ENCODE assay signal across 8 cellular contexts in the genomic region with DNA sequence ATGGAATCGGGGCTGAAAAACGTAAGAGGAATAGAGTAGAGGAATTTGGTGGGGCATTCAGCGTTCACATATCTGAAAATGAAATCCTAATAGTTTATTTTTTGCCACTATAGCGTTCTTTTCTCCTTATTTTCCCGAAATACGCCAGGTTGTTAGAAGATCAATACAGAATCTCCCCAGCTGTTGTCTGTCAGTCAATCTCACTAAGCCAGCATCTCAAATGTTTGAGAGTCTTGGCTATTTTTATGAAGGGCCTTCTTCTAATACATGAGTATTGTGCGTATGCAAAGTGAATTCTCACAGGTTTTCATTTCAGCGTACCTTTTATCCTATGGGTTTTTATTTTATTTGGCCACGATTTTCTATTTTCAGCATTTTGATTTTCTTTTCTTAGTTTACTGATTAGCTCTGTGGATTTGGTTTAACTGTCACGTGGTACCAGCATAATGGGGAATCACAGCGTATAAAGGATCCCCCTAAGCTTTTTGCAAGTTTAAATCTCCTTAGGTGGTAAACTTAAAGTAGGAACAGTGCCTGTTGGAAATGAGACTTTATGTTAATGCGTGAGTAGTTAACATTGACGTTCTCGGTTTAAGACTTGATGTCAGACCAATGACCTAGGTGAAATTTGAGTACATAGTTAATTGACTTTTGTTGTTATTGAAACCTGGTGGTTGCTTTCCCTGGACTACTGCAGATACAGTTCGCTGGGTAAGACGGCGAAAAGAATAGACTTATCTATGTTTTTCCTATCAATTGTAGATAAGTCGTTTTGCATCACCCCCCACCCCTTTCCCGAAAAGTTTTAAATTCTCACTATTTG. TPM values are rescaled to one million over a fixed set of nuclear protein-coding genes. Genes with fewer than 3 reads are reported as not detected.
DNase-seq lines count a peak whose midpoint lies in the region; FAIRE-seq and TF ChIP-seq lines count a peak whose summit lies in the region.

No MANE protein-coding gene starts in this region.

- no peaks in the 10 kb centered on the region for H3K36me3 ChIP-seq in testis (ENCODE audit: low read depth, missing control alignments)

- WGBS in testis, 2 donors, result 8 to 10% methylated on average over 19 of the region's 19 CpGs

- H3K36me3 Mint-ChIP-seq in activated naive CD4-positive, alpha-beta T cell treated with anti-CD3 and anti-CD28 coated beads for 36 hours (ENCODE audit: low read depth), result peaks cover 26% of the 10 kb centered on the region
- H3K36me3 Mint-ChIP-seq in activated naive CD8-positive, alpha-beta T cell, result no peaks in the 10 kb centered on the region

- H3K27me3 Mint-ChIP-seq in activated naive CD4-positive, alpha-beta T cell treated with anti-CD3 and anti-CD28 coated beads for 36 hours (ENCODE audit: low read depth), result no peaks in the 10 kb centered on the region
- H3K27me3 Mint-ChIP-seq in activated naive CD8-positive, alpha-beta T cell, result no peaks in the 10 kb centered on the region

- CTCF ChIA-PET in activated naive CD4-positive, alpha-beta T cell treated with anti-CD3 and anti-CD28 coated beads for 36 hours (lab: Charles Lee), result no interaction called here

- H3K27ac ChIP-seq in testis, result peak overlapping the region; percentile 97 to 99

- TF ChIP-seq CTCF in testis (IDR thresholded peaks at IDR 0.05), result no peak

- H3K27ac Mint-ChIP-seq in activated naive CD4-positive, alpha-beta T cell treated with anti-CD3 and anti-CD28 coated beads for 36 hours, result peak overlapping the region; percentile 98
- peak overlapping the region; percentile 99 for H3K27ac Mint-ChIP-seq in activated naive CD8-positive, alpha-beta T cell

- H3K27me3 ChIP-seq in testis, result no peaks in the 10 kb centered on the region

- TF ChIP-seq POLR2A in testis (IDR thresholded peaks at IDR 0.05), result no peak

- H3K4me3 Mint-ChIP-seq in activated naive CD4-positive, alpha-beta T cell treated with anti-CD3 and anti-CD28 coated beads for 36 hours, result peak overlapping the region; percentile 93
- H3K4me3 Mint-ChIP-seq in activated naive CD8-positive, alpha-beta T cell, result peak overlapping the region; percentile 99

- no peak for DNase-seq in activated naive CD4-positive, alpha-beta T cell treated with anti-CD3 and anti-CD28 coated beads for 36 hours
- DNase-seq in activated naive CD4-positive, alpha-beta T cell (lab: John Stamatoyannopoulos, UW), result no peak
- DNase-seq in testis (no peak), NCI-H187 (lab: John Stamatoyannopoulos, UW) (no peak), SKM-1 treated with dmso at 0.1 percent for 144 hours (lab: John Stamatoyannopoulos, UW; ENCODE audit: unreplicated experiment) (no peak), A172 (ENCODE audit: low spot score) (no peak)

- H3K4me1 ChIP-seq in testis, result peaks cover 6% of the 10 kb centered on the region

- no peaks in the 10 kb centered on the region for H3K9me3 ChIP-seq in testis

- no peaks in the 10 kb centered on the region for H3K9me3 Mint-ChIP-seq in activated naive CD4-positive, alpha-beta T cell treated with anti-CD3 and anti-CD28 coated beads for 36 hours
- no peaks in the 10 kb centered on the region for H3K9me3 Mint-ChIP-seq in activated naive CD8-positive, alpha-beta T cell (ENCODE audit: low read depth)

- peak overlapping the region; percentile 90 to 97 for H3K4me3 ChIP-seq in testis

- H3K4me1 Mint-ChIP-seq in activated naive CD4-positive, alpha-beta T cell treated with anti-CD3 and anti-CD28 coated beads for 36 hours (ENCODE audit: low read depth), result peaks cover 63% of the 10 kb centered on the region
- peaks cover 73% of the 10 kb centered on the region for H3K4me1 Mint-ChIP-seq in activated naive CD8-positive, alpha-beta T cell (ENCODE audit: low read depth)

- FAIRE-seq in islet of Langerhans (lab: Jason Lieb, UNC), result peak; percentile 24

- intact Hi-C loops in activated naive CD4-positive, alpha-beta T cell treated with anti-CD3 and anti-CD28 coated beads for 36 hours (cut with micrococcal nuclease), result loop anchor here (2.0 to 10.0 kb wide), 6 partner anchors 169 to 1881 kb away; a partner anchor contains a TSS
- intact Hi-C loops in testis (cut with DNase I; ENCODE audit: low total_unique reads), result loop anchor here (10.0 kb wide), 1 partner anchor 791 kb away; no protein-coding TSS in a partner anchor

RNA-seq across cellular contexts. Expression of a gene that starts 1.3 kb away (rescaled TPM):
- total RNA-seq in activated naive CD4-positive, alpha-beta T cell treated with anti-CD3 and anti-CD28 coated beads for 36 hours, result 100 to 1,000 TPM; 184 to 194 TPM
- total RNA-seq in testis, result 100 to 1,000 TPM; 183 to 274 TPM
- polyA plus RNA-seq in testis (ENCODE audit: insufficient read depth, low read depth, low replicate concordance), result 273 TPM
- 197 and 229 TPM in 2 replicates for total RNA-seq in A172 (2014; rRNA removed; shearing (Covaris generic))
